1 cellular context compared by ENCODE assay signal in genomic region chr18:7116832-7117389, GRCh38.
TF ChIP-seq lines count a peak whose summit lies in the region.

No MANE protein-coding gene starts in this region.

TF ChIP-seq in GM23338, 12 proteins besides CTCF, POLR2A, EP300 and RAD21 (continued from another document):
- TF ChIP-seq ZNF462 (CRISPR knock-in tag; IDR thresholded peaks at IDR 0.05): no peak
